ENCODE assay signal across 24 cellular contexts in genomic region chr13:40960721-40961120, GRCh38. TPM values are rescaled to one million over a fixed set of nuclear protein-coding genes. Genes with fewer than 3 reads are reported as not detected.
DNase-seq lines count a peak whose midpoint lies in the region; ATAC-seq and TF ChIP-seq lines count a peak whose summit lies in the region.
"Had no signal": no experiment of that assay in that cellular context is flagged by ENCODE, and none has a peak within 500 bp of the region (broad histone marks: within the 10 kb centered on the region; RNA-seq: fewer than 3 reads in every experiment).

No MANE protein-coding gene starts in this region.

- H3K4me3 Mint-ChIP-seq in activated CD8-positive, alpha-beta T cell treated with anti-CD3 and anti-CD28 coated beads for 36 hours, result no peak overlapping the region
- no peak overlapping the region for H3K4me3 Mint-ChIP-seq in activated CD8-positive, alpha-beta T cell treated with anti-CD3 and anti-CD28 coated beads, Interleukin-2, amount 10 ng/mL, durations not matched to agents 7 days and 5 days
- H3K4me3 Mint-ChIP-seq in activated T-helper 17 cell treated with anti-CD3 and anti-CD28 coated beads, Interleukin-2, amount 50 U/mL, for 72 hours, result no peak overlapping the region
- H3K4me3 Mint-ChIP-seq: activated CD4-positive, alpha-beta memory T cell treated with anti-CD3 and anti-CD28 coated beads for 36 hours; activated naive CD4-positive, alpha-beta T cell treated with anti-CD3 and anti-CD28 coated beads, Interleukin-2, amount 10 ng/mL, durations not matched to agents 7 days and 5 days had no signal

- peaks cover 69% of the 10 kb centered on the region for H3K4me1 Mint-ChIP-seq in activated CD8-positive, alpha-beta T cell treated with anti-CD3 and anti-CD28 coated beads for 36 hours (ENCODE audit: low read depth)
- H3K4me1 Mint-ChIP-seq in activated CD8-positive, alpha-beta T cell treated with anti-CD3 and anti-CD28 coated beads, Interleukin-2, amount 10 ng/mL, durations not matched to agents 7 days and 5 days (ENCODE audit: low read depth), result peaks cover 57% of the 10 kb centered on the region
- peaks cover 45% of the 10 kb centered on the region for H3K4me1 Mint-ChIP-seq in activated T-helper 17 cell treated with anti-CD3 and anti-CD28 coated beads, Interleukin-2, amount 50 U/mL, for 72 hours

- peaks cover 3% of the 10 kb centered on the region for H3K9me3 Mint-ChIP-seq in activated CD8-positive, alpha-beta T cell treated with anti-CD3 and anti-CD28 coated beads for 36 hours
- peaks cover 4% of the 10 kb centered on the region for H3K9me3 Mint-ChIP-seq in activated CD8-positive, alpha-beta T cell treated with anti-CD3 and anti-CD28 coated beads, Interleukin-2, amount 10 ng/mL, durations not matched to agents 7 days and 5 days (ENCODE audit: insufficient read depth)
- H3K9me3 Mint-ChIP-seq in activated T-helper 17 cell treated with anti-CD3 and anti-CD28 coated beads, Interleukin-2, amount 50 U/mL, for 72 hours, result no peaks in the 10 kb centered on the region
- H3K9me3 Mint-ChIP-seq: activated CD4-positive, alpha-beta memory T cell treated with anti-CD3 and anti-CD28 coated beads for 36 hours; activated naive CD4-positive, alpha-beta T cell treated with anti-CD3 and anti-CD28 coated beads, Interleukin-2, amount 10 ng/mL, durations not matched to agents 7 days and 5 days had no signal

- H3K36me3 ChIP-seq in neutrophil, result peaks cover 18% of the 10 kb centered on the region

- intact Hi-C loops in activated CD8-positive, alpha-beta T cell treated with anti-CD3 and anti-CD28 coated beads for 36 hours (cut with micrococcal nuclease), result loop anchor here (10.0 kb wide), 1 partner anchor 54 kb away; the partner anchor contains the start of gene ELF1

- H3K9me3 ChIP-seq in neutrophil, result no peaks in the 10 kb centered on the region
- H3K9me3 ChIP-seq: sigmoid colon had no signal

- no peak for ATAC-seq in activated CD8-positive, alpha-beta T cell treated with anti-CD3 and anti-CD28 coated beads for 36 hours
- ATAC-seq in activated CD8-positive, alpha-beta T cell treated with anti-CD3 and anti-CD28 coated beads, Interleukin-2, amount 10 ng/mL, durations not matched to agents 7 days and 5 days, result no peak
- peak; percentile 15 for ATAC-seq in GM18868 (IDR thresholded peaks at IDR 0.05; ENCODE audit: unreplicated experiment)
- ATAC-seq in activated T-helper 17 cell treated with anti-CD3 and anti-CD28 coated beads, Interleukin-2, amount 50 U/mL, for 72 hours (replicated peaks), result no peak
- ATAC-seq in GM19351 (IDR thresholded peaks at IDR 0.05; ENCODE audit: unreplicated experiment), result no peak
- ATAC-seq: left colon, Panc1 had no signal

- no peak for TF ChIP-seq CTCF in activated CD8-positive, alpha-beta T cell treated with anti-CD3 and anti-CD28 coated beads for 36 hours (IDR thresholded peaks at IDR 0.05)
- no peak for TF ChIP-seq CTCF in neutrophil (IDR thresholded peaks at IDR 0.05)

- H3K27me3 ChIP-seq in neutrophil, result no peaks in the 10 kb centered on the region
- H3K27me3 ChIP-seq: sigmoid colon had no signal

- POLR2A ChIA-PET in activated CD8-positive, alpha-beta T cell treated with anti-CD3 and anti-CD28 coated beads for 36 hours (lab: Charles Lee), result interaction anchor here (0.6 to 1.6 kb wide), 5 partner anchors 8 to 181 kb away, joined by 3 to 4 read pairs (median 3); no protein-coding TSS in a partner anchor
- POLR2A ChIA-PET in activated CD8-positive, alpha-beta T cell treated with anti-CD3 and anti-CD28 coated beads, Interleukin-2, amount 10 ng/mL, durations not matched to agents 7 days and 5 days (lab: Charles Lee), result no interaction called here

- peak overlapping the region; percentile 89 for H3K27ac ChIP-seq in neutrophil
- H3K27ac ChIP-seq: KMS-11, sigmoid colon had no signal

- CTCF ChIA-PET in activated CD8-positive, alpha-beta T cell treated with anti-CD3 and anti-CD28 coated beads for 36 hours (lab: Charles Lee), result interaction anchor here (1.1 to 1.4 kb wide), 5 partner anchors 13 to 93 kb away, joined by 3 to 4 read pairs (median 4); no protein-coding TSS in a partner anchor
- CTCF ChIA-PET in activated CD8-positive, alpha-beta T cell treated with anti-CD3 and anti-CD28 coated beads, Interleukin-2, amount 10 ng/mL, durations not matched to agents 7 days and 5 days (lab: Charles Lee), result interaction anchor here (1.3 to 2.4 kb wide), 2 partner anchors 9 to 14 kb away, joined by 3 to 14 read pairs; no protein-coding TSS in a partner anchor

- in situ Hi-C loops in ACHN (cut with HindIII; ENCODE audit: low pct_ligation_motif_present, low pct_unique_long_range_greater_than_20kb, low sequenced_read_pairs), result no loop called here

- peak overlapping the region; percentile 48 to 51 for H3K4me3 ChIP-seq in neutrophil (ENCODE audit: low read depth in 1 of 2, low read length in 1 of 2)
- H3K4me3 ChIP-seq: sigmoid colon had no signal

- H3K27me3 Mint-ChIP-seq in activated CD8-positive, alpha-beta T cell treated with anti-CD3 and anti-CD28 coated beads for 36 hours, result no peaks in the 10 kb centered on the region
- no peaks in the 10 kb centered on the region for H3K27me3 Mint-ChIP-seq in activated CD8-positive, alpha-beta T cell treated with anti-CD3 and anti-CD28 coated beads, Interleukin-2, amount 10 ng/mL, durations not matched to agents 7 days and 5 days (ENCODE audit: low read depth)
- no peaks in the 10 kb centered on the region for H3K27me3 Mint-ChIP-seq in activated T-helper 17 cell treated with anti-CD3 and anti-CD28 coated beads, Interleukin-2, amount 50 U/mL, for 72 hours
- H3K27me3 Mint-ChIP-seq: activated CD4-positive, alpha-beta memory T cell treated with anti-CD3 and anti-CD28 coated beads for 36 hours; activated naive CD4-positive, alpha-beta T cell treated with anti-CD3 and anti-CD28 coated beads, Interleukin-2, amount 10 ng/mL, durations not matched to agents 7 days and 5 days had no signal

- DNase-seq in activated CD8-positive, alpha-beta T cell treated with anti-CD3 and anti-CD28 coated beads for 36 hours, result no peak
- no peak for DNase-seq in activated CD8-positive, alpha-beta T cell treated with anti-CD3 and anti-CD28 coated beads, Interleukin-2, amount 10 ng/mL, durations not matched to agents 7 days and 5 days
- DNase-seq in NCI-H2029 (lab: John Stamatoyannopoulos, UW), result no peak
- no peak for DNase-seq in ACHN
- DNase-seq: activated CD4-positive, alpha-beta memory T cell treated with anti-CD3 and anti-CD28 coated beads for 36 hours; activated naive CD4-positive, alpha-beta T cell treated with anti-CD3 and anti-CD28 coated beads, Interleukin-2, amount 10 ng/mL, durations not matched to agents 7 days and 5 days; activated T-cell treated with anti-CD3 and anti-CD28 coated beads for 4 hours; cerebellar nuclear complex; DMS53; erythroblast; foreskin fibroblast; left colon; NCI-H1048; NCI-H187; NCI-H226; NCI-H774; sigmoid colon; stimulated activated CD8-positive, alpha-beta memory T cell treated with anti-CD3 and anti-CD28 coated beads, Interleukin-4, amount 100 ng/mL, for 48 hours had no signal

- peaks cover 62 to 63% of the 10 kb centered on the region in 2 experiments for H3K4me1 ChIP-seq in neutrophil (ENCODE audit: control insufficient read depth in 1 of 2, insufficient read depth in 1 of 2, low read depth in 1 of 2, low read length in 1 of 2)

- peak overlapping the region; percentile 38 for H3K27ac Mint-ChIP-seq in activated CD8-positive, alpha-beta T cell treated with anti-CD3 and anti-CD28 coated beads for 36 hours
- H3K27ac Mint-ChIP-seq in activated CD8-positive, alpha-beta T cell treated with anti-CD3 and anti-CD28 coated beads, Interleukin-2, amount 10 ng/mL, durations not matched to agents 7 days and 5 days, result no peak overlapping the region
- peak overlapping the region; percentile 59 for H3K27ac Mint-ChIP-seq in activated T-helper 17 cell treated with anti-CD3 and anti-CD28 coated beads, Interleukin-2, amount 50 U/mL, for 72 hours

- H3K36me3 Mint-ChIP-seq in activated CD8-positive, alpha-beta T cell treated with anti-CD3 and anti-CD28 coated beads for 36 hours (ENCODE audit: low read depth), result peaks cover 50% of the 10 kb centered on the region
- H3K36me3 Mint-ChIP-seq in activated CD8-positive, alpha-beta T cell treated with anti-CD3 and anti-CD28 coated beads, Interleukin-2, amount 10 ng/mL, durations not matched to agents 7 days and 5 days (ENCODE audit: low read depth), result peaks cover 61% of the 10 kb centered on the region
- peaks cover 85% of the 10 kb centered on the region for H3K36me3 Mint-ChIP-seq in activated T-helper 17 cell treated with anti-CD3 and anti-CD28 coated beads, Interleukin-2, amount 50 U/mL, for 72 hours (ENCODE audit: low read depth)

RNA-seq across cellular contexts. Expression of gene ELF1, which starts 58.4 kb away (rescaled TPM):
- 10 to 100 TPM; 85.2 to 88.2 TPM for total RNA-seq in activated CD8-positive, alpha-beta T cell treated with anti-CD3 and anti-CD28 coated beads for 36 hours
- 100 to 1,000 TPM; 106 to 107 TPM for total RNA-seq in activated CD8-positive, alpha-beta T cell treated with anti-CD3 and anti-CD28 coated beads, Interleukin-2, amount 10 ng/mL, durations not matched to agents 7 days and 5 days
- total RNA-seq in activated T-helper 17 cell treated with anti-CD3 and anti-CD28 coated beads, Interleukin-2, amount 50 U/mL, for 72 hours, result 10 to 100 TPM; 76.0 to 80.1 TPM
